In genomic region chr10:126199221-126199998, GRCh38 we compare ENCODE assay signal across 1 cellular context.
TF ChIP-seq lines count a peak whose summit lies in the region.

No MANE protein-coding gene starts in this region.

TF ChIP-seq in K562, 482 proteins besides CTCF, POLR2A, EP300 and RAD21 (continued from another document):
- no peak; the same call in 1 of the 2 replicates for TF ChIP-seq NCOR1 (IDR thresholded peaks at IDR 0.05)
- no peak for TF ChIP-seq THAP12 (CRISPR knock-in tag; IDR thresholded peaks at IDR 0.05)
- TF ChIP-seq EP400 (IDR thresholded peaks at IDR 0.05) = peak; percentile 38; the same call in 1 of the 2 replicates
- peak; percentile 50 for TF ChIP-seq PKNOX1 (IDR thresholded peaks at IDR 0.05)
- TF ChIP-seq JUN (IDR thresholded peaks at IDR 0.05; ENCODE audit: borderline replicate concordance, low read depth, low read length) = peak; percentile 81
- no peak for TF ChIP-seq JUN (CRISPR knock-in tag; IDR thresholded peaks at IDR 0.05; ENCODE audit: borderline replicate concordance)
- 0 out of 2 replicates have a peak, but pooled peaks have one; percentile 34 for TF ChIP-seq ADNP (tag; IDR thresholded peaks at IDR 0.05)
- no peak for TF ChIP-seq ETV6 (IDR thresholded peaks at IDR 0.05; ENCODE audit: borderline replicate concordance in 1 of 2, low read depth in 2 of 2, low read length in 1 of 2)
- no peak for TF ChIP-seq ETV6 (CRISPR knock-in tag; IDR thresholded peaks at IDR 0.05; ENCODE audit: borderline replicate concordance)
- TF ChIP-seq MTA2 (IDR thresholded peaks at IDR 0.05; ENCODE audit: low read depth) = no peak
- peak; percentile 24; the same call in 1 of the 2 replicates for TF ChIP-seq NCOA1 (IDR thresholded peaks at IDR 0.05; ENCODE audit: low read depth)
- TF ChIP-seq, protein P1, sequence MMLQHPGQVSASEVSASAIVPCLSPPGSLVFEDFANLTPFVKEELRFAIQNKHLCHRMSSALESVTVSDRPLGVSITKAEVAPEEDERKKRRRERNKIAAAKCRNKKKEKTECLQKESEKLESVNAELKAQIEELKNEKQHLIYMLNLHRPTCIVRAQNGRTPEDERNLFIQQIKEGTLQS (IDR thresholded peaks at IDR 0.05) = peak; percentile 92
- TF ChIP-seq, protein P1 (CRISPR knock-in tag; conservative IDR thresholded peaks at IDR 0.05) = no peak
- TF ChIP-seq DPF2 (IDR thresholded peaks at IDR 0.05) = peak; percentile 82
- TF ChIP-seq RCOR1 (IDR thresholded peaks at IDR 0.05; ENCODE audit: borderline replicate concordance in 1 of 2, low read depth in 2 of 2, low read length in 2 of 2) = peak in 1 of 2 experiments; percentile 74; a peak in 2 of 4 replicates
- TF ChIP-seq PBX2 (CRISPR knock-in tag; IDR thresholded peaks at IDR 0.05; ENCODE audit: low read depth) = no peak
- 0 out of 2 replicates have a peak, but pooled peaks have one; percentile 33 for TF ChIP-seq PBX2 (tag; conservative IDR thresholded peaks at IDR 0.05; ENCODE audit: low read depth)
- peak; percentile 97 for TF ChIP-seq JUND (IDR thresholded peaks at IDR 0.05; ENCODE audit: borderline replicate concordance, low read depth, low read length)
- peak; percentile 98 for TF ChIP-seq JUND (tag; IDR thresholded peaks at IDR 0.05; ENCODE audit: borderline replicate concordance, low read depth, low read length)
- TF ChIP-seq CBX8 (IDR thresholded peaks at IDR 0.05; ENCODE audit: borderline replicate concordance, extremely low read depth, low read depth, low read length, poor library complexity, severe bottlenecking) = no peak
- TF ChIP-seq EZH2 (IDR thresholded peaks at IDR 0.05; ENCODE audit: borderline replicate concordance, low read depth, low read length) = no peak
- no peak for TF ChIP-seq ZNF449 (CRISPR knock-in tag; IDR thresholded peaks at IDR 0.05)
- no peak for TF ChIP-seq GABPB1 (CRISPR knock-in tag; IDR thresholded peaks at IDR 0.05)
- peak; percentile 71 for TF ChIP-seq L3MBTL2 (IDR thresholded peaks at IDR 0.05)
- TF ChIP-seq ZNF175 (CRISPR knock-in tag; IDR thresholded peaks at IDR 0.05; ENCODE audit: low read depth) = peak; percentile 44; the same call in 1 of the 2 replicates
- no peak for TF ChIP-seq GATA2 (CRISPR knock-in tag; IDR thresholded peaks at IDR 0.05)
- no peak for TF ChIP-seq ZNF512 (tag; IDR thresholded peaks at IDR 0.05)
- TF ChIP-seq ZNF766 (CRISPR knock-in tag; conservative IDR thresholded peaks at IDR 0.05) = peak; percentile 95
- no peak for TF ChIP-seq ZNF561 (CRISPR knock-in tag; conservative IDR thresholded peaks at IDR 0.05)
- 0 out of 2 replicates have a peak, but pooled peaks have one; percentile 20 for TF ChIP-seq ZNF24 (IDR thresholded peaks at IDR 0.05)
- TF ChIP-seq THRB (CRISPR knock-in tag; conservative IDR thresholded peaks at IDR 0.05) = no peak
- TF ChIP-seq MAFK (IDR thresholded peaks at IDR 0.05; ENCODE audit: low read length) = peak; percentile 85
